9 cellular contexts compared by ENCODE assay signal in the genomic region with DNA sequence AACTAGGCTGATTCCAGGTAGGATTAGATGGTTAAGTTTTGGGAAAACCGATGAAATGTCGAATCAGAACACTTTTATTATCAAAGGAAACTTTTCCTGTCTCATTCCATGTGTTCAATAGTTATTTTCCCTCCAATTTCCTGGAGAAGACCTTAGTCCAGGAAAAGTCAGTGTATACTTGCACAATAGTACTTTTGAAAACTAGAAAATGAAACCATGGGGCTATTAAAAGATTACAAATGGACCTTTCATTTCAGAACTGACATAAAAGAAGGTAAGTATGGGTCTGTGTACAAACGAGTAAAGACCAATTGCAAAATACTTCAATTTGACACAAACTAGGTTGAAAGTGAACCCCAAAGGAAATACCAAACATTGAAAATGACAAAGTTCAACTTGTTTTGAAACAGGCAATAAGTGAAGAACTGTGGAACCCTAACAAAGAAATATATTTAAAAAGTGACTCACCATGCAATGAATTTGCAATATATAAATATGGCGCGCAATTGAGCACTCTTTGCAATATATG. TPM values are rescaled to one million over a fixed set of nuclear protein-coding genes. Genes with fewer than 3 reads are reported as not detected.
DNase-seq lines count a peak whose midpoint lies in the region; TF ChIP-seq lines count a peak whose summit lies in the region.
"Had no signal": no experiment of that assay in that cellular context is flagged by ENCODE, and none has a peak within 500 bp of the region (broad histone marks: within the 10 kb centered on the region; RNA-seq: fewer than 3 reads in every experiment).

No MANE protein-coding gene starts in this region.

- H3K36me3 ChIP-seq in MG63 = peaks cover 5% of the 10 kb centered on the region; the same call in 1 of the 2 replicates
- no peaks in the 10 kb centered on the region for H3K36me3 ChIP-seq in esophagus (ENCODE audit: control insufficient read depth in 2 of 2, insufficient read depth in 2 of 2, low read length in 1 of 2)
- no peaks in the 10 kb centered on the region for H3K36me3 ChIP-seq in WERI-Rb-1

- no peaks in the 10 kb centered on the region for H3K27me3 Mint-ChIP-seq in osteocyte (ENCODE audit: unreplicated experiment)

- 49 to 53% methylated on average over 5 of the region's 5 CpGs for WGBS in esophagus, 2 donors

- peaks cover 55% of the 10 kb centered on the region for H3K4me1 Mint-ChIP-seq in osteocyte (ENCODE audit: unreplicated experiment)

- H3K4me3 Mint-ChIP-seq in osteocyte (ENCODE audit: unreplicated experiment) = no peak overlapping the region

- H3K4me3 ChIP-seq in AG04450 (ENCODE audit: low read depth, low read length) = peak overlapping the region; percentile 71
- H3K4me3 ChIP-seq in MG63 = peak overlapping the region; percentile 90
- peak overlapping the region in 1 of 2 donors; percentile 57 for H3K4me3 ChIP-seq in esophagus (ENCODE audit: low read depth in 1 of 2, low read length in 2 of 2)
- no peak overlapping the region for H3K4me3 ChIP-seq in WERI-Rb-1 (ENCODE audit: low read depth, low read length)

- peaks cover 4 to 13% of the 10 kb centered on the region in 2 donors for H3K4me1 ChIP-seq in esophagus (ENCODE audit: control insufficient read depth in 2 of 2, insufficient read depth in 2 of 2, low read length in 1 of 2)

- H3K36me3 Mint-ChIP-seq in osteocyte (ENCODE audit: unreplicated experiment) = no peaks in the 10 kb centered on the region

- H3K9me3 ChIP-seq in AG04450 (ENCODE audit: control insufficient read depth, insufficient read depth, low read length) (no peaks in the 10 kb centered on the region; the same call in 1 of the 2 replicates), MG63 (no peaks in the 10 kb centered on the region), esophagus (ENCODE audit: control insufficient read depth in 2 of 2, insufficient read depth in 1 of 2, low read depth in 1 of 2, low read length in 1 of 2) (no peaks in the 10 kb centered on the region), WERI-Rb-1 (ENCODE audit: severe bottlenecking) (no peaks in the 10 kb centered on the region)

- peak overlapping the region; percentile 52 for H3K27ac Mint-ChIP-seq in osteocyte (ENCODE audit: unreplicated experiment)

- TF ChIP-seq CTCF in AG04450 (IDR thresholded peaks at IDR 0.05; ENCODE audit: low read depth, low read length) (no peak), osteocyte (IDR thresholded peaks at IDR 0.05) (no peak), WERI-Rb-1 (IDR thresholded peaks at IDR 0.05; ENCODE audit: low read depth, low read length) (no peak)

- H3K27ac ChIP-seq in AG04450 (ENCODE audit: low read depth, low read length) = peak overlapping the region; percentile 78
- H3K27ac ChIP-seq in esophagus (ENCODE audit: low read depth in 2 of 2, low read length in 1 of 2) = peak overlapping the region; percentile 61 to 82
- no peak overlapping the region for H3K27ac ChIP-seq in WERI-Rb-1

- DNase-seq in AG04450 (ENCODE audit: low read depth, low spot score) (no peak), MG63 (no peak), osteocyte (ENCODE audit: extremely low spot score, unreplicated experiment) (no peak), WERI-Rb-1 (no peak), NOMO-1 treated with DMSO at 0.1 percent for 48 hours (lab: John Stamatoyannopoulos, UW; ENCODE audit: unreplicated experiment) (no peak), NCI-H2196 treated with DMSO at 0.1 percent for 48 hours (lab: John Stamatoyannopoulos, UW; ENCODE audit: unreplicated experiment) (no peak), mesenteric fat pad (ENCODE audit: low spot score) (no peak)
- DNase-seq: amygdala had no signal

- POLR2A ChIA-PET in AG04450 (lab: Yijun Ruan, JAX) = interaction anchor here (1.2 to 1.5 kb wide), 2 partner anchors 29 to 36 kb away, joined by 4 to 7 read pairs; a partner anchor contains a TSS

- H3K27me3 ChIP-seq in AG04450 (ENCODE audit: control insufficient read depth, insufficient read depth, low read length) = no peaks in the 10 kb centered on the region
- no peaks in the 10 kb centered on the region for H3K27me3 ChIP-seq in MG63
- H3K27me3 ChIP-seq in esophagus (ENCODE audit: control insufficient read depth in 1 of 2, insufficient read depth in 2 of 2, low read length in 2 of 2) = no peaks in the 10 kb centered on the region
- no peaks in the 10 kb centered on the region for H3K27me3 ChIP-seq in WERI-Rb-1 (ENCODE audit: insufficient read depth, low read depth, severe bottlenecking)

- H3K9me3 Mint-ChIP-seq in osteocyte (ENCODE audit: unreplicated experiment) = no peaks in the 10 kb centered on the region

- CTCF ChIA-PET in AG04450 (lab: Charles Lee) = interaction anchor here (0.5 to 4.1 kb wide), 3 partner anchors 25 to 44 kb away, joined by 3 to 29 read pairs (median 9); no protein-coding TSS in a partner anchor

RNA-seq across cellular contexts. Expression of a gene that starts 2.1 kb away (rescaled TPM):
- 26.5 and 36.9 TPM in 2 replicates for polyA plus RNA-seq in AG04450 (2011; rRNA removed)
- polyA minus RNA-seq in AG04450 (2011; rRNA and poly(A)+ RNA removed) = 21.9 and 29.1 TPM in 2 replicates
- 14.2 and 20.0 TPM in 2 replicates for total RNA-seq in MG63 (2014; rRNA removed; shearing (Covaris generic); ENCODE audit: low replicate concordance)
- 10 to 100 TPM in 1 of 2 donors, 1 to 10 TPM in 1; 9.8 to 15.3 TPM for polyA plus RNA-seq in esophagus
- total RNA-seq in osteocyte = 4.5 and 5.7 TPM in 2 replicates
- 30.5 TPM for total RNA-seq in mesenteric fat pad

RNA-seq across cellular contexts. Expression of a gene that starts 28.6 kb away (rescaled TPM):
- polyA plus RNA-seq in AG04450 (2011; rRNA removed) (65.5 and 76.2 TPM in 2 replicates), esophagus (1 to 10 TPM; 6.4 to 9.6 TPM)
- polyA minus RNA-seq in AG04450 (2011; rRNA and poly(A)+ RNA removed) = 40.1 and 45.7 TPM in 2 replicates
- 47.5 and 63.5 TPM in 2 replicates for total RNA-seq in MG63 (2014; rRNA removed; shearing (Covaris generic); ENCODE audit: low replicate concordance)
- total RNA-seq in osteocyte (107 and 111 TPM in 2 replicates), mesenteric fat pad (28.7 TPM)

RNA-seq across cellular contexts. Expression of a gene that starts 44.5 kb away (rescaled TPM):
- polyA plus RNA-seq in AG04450 (2011; rRNA removed) (35.6 and 36.1 TPM in 2 replicates), esophagus (10 to 100 TPM; 11.5 to 19.9 TPM)
- polyA minus RNA-seq in AG04450 (2011; rRNA and poly(A)+ RNA removed) = 25.5 and 28.4 TPM in 2 replicates
- total RNA-seq in MG63 (2014; rRNA removed; shearing (Covaris generic); ENCODE audit: low replicate concordance) = 25.8 and 28.1 TPM in 2 replicates
- total RNA-seq in osteocyte (22.0 and 22.1 TPM in 2 replicates), mesenteric fat pad (22.3 TPM)

RNA-seq across cellular contexts. Expression of a gene that starts 51.6 kb away (rescaled TPM):
- polyA plus RNA-seq in AG04450 (2011; rRNA removed) = 14.4 and 16.0 TPM in 2 replicates
- polyA minus RNA-seq in AG04450 (2011; rRNA and poly(A)+ RNA removed) = 4.6 and 5.0 TPM in 2 replicates
- 5.7 and 7.0 TPM in 2 replicates for total RNA-seq in MG63 (2014; rRNA removed; shearing (Covaris generic); ENCODE audit: low replicate concordance)
- 1 to 10 TPM; 1.1 to 1.8 TPM for polyA plus RNA-seq in esophagus
- 13.1 and 13.3 TPM in 2 replicates for total RNA-seq in osteocyte
- 1.5 TPM for total RNA-seq in mesenteric fat pad

RNA-seq across cellular contexts. Expression of a gene that starts 52.0 kb away (rescaled TPM):
- polyA plus RNA-seq in AG04450 (2011; rRNA removed) = 11.1 and 13.5 TPM in 2 replicates
- 11.6 and 15.1 TPM in 2 replicates for polyA minus RNA-seq in AG04450 (2011; rRNA and poly(A)+ RNA removed)
- 9.2 and 18.2 TPM in 2 replicates for total RNA-seq in MG63 (2014; rRNA removed; shearing (Covaris generic); ENCODE audit: low replicate concordance)
- polyA plus RNA-seq in esophagus = 10 to 100 TPM in 1 of 2 donors, 1 to 10 TPM in 1; 9.6 to 14.3 TPM
- total RNA-seq in osteocyte = 22.5 and 27.0 TPM in 2 replicates
- 19.2 TPM for total RNA-seq in mesenteric fat pad
